1 cellular context compared by ENCODE assay signal in genomic region chr6:90290991-90291390, GRCh38.
TF ChIP-seq lines count a peak whose summit lies in the region.

No MANE protein-coding gene starts in this region.

TF ChIP-seq in SK-N-SH, 30 proteins besides CTCF, POLR2A, EP300 and RAD21 (continued from another document):
- TF ChIP-seq, protein P1, sequence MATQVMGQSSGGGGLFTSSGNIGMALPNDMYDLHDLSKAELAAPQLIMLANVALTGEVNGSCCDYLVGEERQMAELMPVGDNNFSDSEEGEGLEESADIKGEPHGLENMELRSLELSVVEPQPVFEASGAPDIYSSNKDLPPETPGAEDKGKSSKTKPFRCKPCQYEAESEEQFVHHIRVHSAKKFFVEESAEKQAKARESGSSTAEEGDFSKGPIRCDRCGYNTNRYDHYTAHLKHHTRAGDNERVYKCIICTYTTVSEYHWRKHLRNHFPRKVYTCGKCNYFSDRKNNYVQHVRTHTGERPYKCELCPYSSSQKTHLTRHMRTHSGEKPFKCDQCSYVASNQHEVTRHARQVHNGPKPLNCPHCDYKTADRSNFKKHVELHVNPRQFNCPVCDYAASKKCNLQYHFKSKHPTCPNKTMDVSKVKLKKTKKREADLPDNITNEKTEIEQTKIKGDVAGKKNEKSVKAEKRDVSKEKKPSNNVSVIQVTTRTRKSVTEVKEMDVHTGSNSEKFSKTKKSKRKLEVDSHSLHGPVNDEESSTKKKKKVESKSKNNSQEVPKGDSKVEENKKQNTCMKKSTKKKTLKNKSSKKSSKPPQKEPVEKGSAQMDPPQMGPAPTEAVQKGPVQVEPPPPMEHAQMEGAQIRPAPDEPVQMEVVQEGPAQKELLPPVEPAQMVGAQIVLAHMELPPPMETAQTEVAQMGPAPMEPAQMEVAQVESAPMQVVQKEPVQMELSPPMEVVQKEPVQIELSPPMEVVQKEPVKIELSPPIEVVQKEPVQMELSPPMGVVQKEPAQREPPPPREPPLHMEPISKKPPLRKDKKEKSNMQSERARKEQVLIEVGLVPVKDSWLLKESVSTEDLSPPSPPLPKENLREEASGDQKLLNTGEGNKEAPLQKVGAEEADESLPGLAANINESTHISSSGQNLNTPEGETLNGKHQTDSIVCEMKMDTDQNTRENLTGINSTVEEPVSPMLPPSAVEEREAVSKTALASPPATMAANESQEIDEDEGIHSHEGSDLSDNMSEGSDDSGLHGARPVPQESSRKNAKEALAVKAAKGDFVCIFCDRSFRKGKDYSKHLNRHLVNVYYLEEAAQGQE (IDR thresholded peaks at IDR 0.05; ENCODE audit: low read depth, low read length), result no peak
- TF ChIP-seq GABPA (IDR thresholded peaks at IDR 0.05; ENCODE audit: low read depth) (no peak), NFIC (IDR thresholded peaks at IDR 0.05; ENCODE audit: borderline replicate concordance) (no peak), TCF12 (IDR thresholded peaks at IDR 0.05) (no peak), TEAD4 (IDR thresholded peaks at IDR 0.05; ENCODE audit: borderline replicate concordance, insufficient read depth) (no peak), ELF1 (IDR thresholded peaks at IDR 0.05) (no peak), POLR2AphosphoS5 (IDR thresholded peaks at IDR 0.05; ENCODE audit: low read depth, low read length) (no peak), MEF2A (IDR thresholded peaks at IDR 0.05; ENCODE audit: borderline replicate concordance, low read depth) (no peak), RFX5 (IDR thresholded peaks at IDR 0.05; ENCODE audit: low read length) (no peak), EZH2phosphoT487 (IDR thresholded peaks at IDR 0.05; ENCODE audit: borderline replicate concordance, low read depth) (no peak), JUND (IDR thresholded peaks at IDR 0.05) (no peak), USF2 (IDR thresholded peaks at IDR 0.05; ENCODE audit: borderline replicate concordance, low read depth, low read length) (no peak), FOXM1 (IDR thresholded peaks at IDR 0.05; ENCODE audit: low read depth) (no peak)
TF ChIP-seq in SK-N-SH: peak in this region for 0.
